8 cellular contexts compared by ENCODE assay signal in the genomic region with DNA sequence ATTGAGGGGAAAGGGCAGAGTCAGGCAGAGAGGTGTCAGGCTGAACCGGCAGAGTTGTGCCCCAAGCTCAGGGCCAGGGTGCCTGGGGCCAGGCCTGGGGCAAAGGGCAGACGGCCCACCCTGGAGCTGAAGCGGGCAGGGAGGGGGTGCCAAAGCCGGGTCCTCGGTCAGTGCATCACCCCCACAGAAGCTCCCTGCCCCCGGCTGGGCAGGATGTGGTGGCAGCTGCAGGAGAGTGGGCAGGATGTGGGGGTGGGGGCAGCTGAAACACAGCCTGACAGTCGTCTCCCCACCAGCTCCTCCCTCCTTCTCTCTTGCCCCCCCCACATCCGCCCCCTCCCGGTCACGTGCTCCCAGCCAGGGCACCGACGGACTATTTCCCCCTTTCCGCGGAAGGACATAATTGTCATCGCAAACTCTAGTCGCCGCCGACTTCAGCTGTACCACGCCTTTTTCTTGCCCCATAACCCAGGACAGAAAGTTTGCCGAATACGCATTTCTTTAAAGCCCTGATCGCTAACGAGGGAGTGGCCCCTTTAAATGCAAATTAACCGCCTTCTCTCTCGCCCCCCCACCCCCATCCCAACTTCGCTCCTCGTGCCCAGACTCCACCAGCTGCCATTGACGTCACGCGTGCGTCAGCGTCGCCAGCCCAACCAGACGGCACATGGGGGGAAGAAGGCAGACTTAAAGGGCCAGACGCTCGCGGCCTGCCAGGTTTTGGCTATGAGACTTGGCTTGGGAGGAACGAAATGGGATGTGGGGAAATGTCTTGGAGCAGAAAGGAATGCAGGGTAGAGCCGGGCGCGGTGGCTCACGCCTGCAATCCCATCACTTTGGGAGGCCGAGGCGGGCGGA. TPM values are rescaled to one million over a fixed set of nuclear protein-coding genes. Genes with fewer than 3 reads are reported as not detected.
A peak's percentile ranks its signal among the peaks of the same experiment; 100 is the strongest.
DNase-seq lines count a peak whose midpoint lies in the region; ATAC-seq, FAIRE-seq and TF ChIP-seq lines count a peak whose summit lies in the region.

No MANE protein-coding gene starts in this region.

- H3K27me3 ChIP-seq in A673 (replicated peaks; ENCODE audit: insufficient read depth, low read depth, low read length, poor library complexity), result no peaks in the 10 kb centered on the region

- H3K4me3 ChIP-seq in A673 (ENCODE audit: low read depth, low read length, poor library complexity, severe bottlenecking) (peak overlapping the region; percentile 27), kidney (ENCODE audit: low read length in 2 of 2) (peak overlapping the region; percentile 32 to 41)

- CTCF ChIA-PET in A673 (lab: Charles Lee), result interaction anchor here (0.6 kb wide), 1 partner anchor 50 kb away, joined by 3 read pairs; no protein-coding TSS in a partner anchor

- TF ChIP-seq CTCF in A673 (conservative IDR thresholded peaks at IDR 0.05; ENCODE audit: low read depth, low read length) (no peak), kidney (IDR thresholded peaks at IDR 0.05; ENCODE audit: borderline replicate concordance, extremely low read depth, insufficient read depth) (peak; percentile 26)

- H3K4me1 ChIP-seq in A673 (ENCODE audit: insufficient read depth, low read length, poor library complexity, severe bottlenecking), result peaks cover 43% of the 10 kb centered on the region
- H3K4me1 ChIP-seq in kidney (ENCODE audit: control insufficient read depth in 1 of 2, insufficient read depth in 1 of 2, low read depth in 1 of 2, low read length in 2 of 2), result peaks cover 31 to 35% of the 10 kb centered on the region in 2 donors

- DNase-seq in A673 (ENCODE audit: low spot score), result peak; percentile 99
- DNase-seq in NCI-H460 (ENCODE audit: extremely low read depth, low read depth), result peak; percentile 100
- DNase-seq in activated CD4-positive, alpha-beta T cell treated with anti-CD3 and anti-CD28 coated beads for 1 hour, result peak; percentile 96
- DNase-seq in cerebellar nuclear complex (lab: John Stamatoyannopoulos, UW), result peak; percentile 87 to 89
- peak; percentile 100 for DNase-seq in kidney
- DNase-seq in stimulated activated CD4-positive, alpha-beta T cell treated with anti-CD3 and anti-CD28 coated beads, Interleukin-12 subunit alpha, Interleukin-12 subunit beta, amount 100 ng/mL, for 48 hours (ENCODE audit: low read depth in 2 of 3, low spot score in 1 of 3), result peak; percentile 96 to 98 (median 96)

- POLR2A ChIA-PET in A673 (lab: Charles Lee; ENCODE audit: low non-redundant PET), result interaction anchor here (0.6 to 0.7 kb wide), 2 partner anchors 9 to 311 kb away, joined by 4 to 6 read pairs; a partner anchor contains a TSS

- FAIRE-seq in kidney (lab: Jason Lieb, UNC), result peak; percentile 32

- no peaks in the 10 kb centered on the region for H3K9me3 ChIP-seq in A673 (ENCODE audit: low read depth, low read length, poor library complexity, severe bottlenecking)
- no peaks in the 10 kb centered on the region for H3K9me3 ChIP-seq in kidney (ENCODE audit: control insufficient read depth in 1 of 2, low read length in 2 of 2)

- peak overlapping the region; percentile 79 to 88 for H3K9ac ChIP-seq in kidney (ENCODE audit: low read length in 2 of 2)

- intact Hi-C loops in A673 (cut with micrococcal nuclease; ENCODE audit: unreplicated experiment), result no loop called here
- intact Hi-C loops in kidney (cut with DNase I), result no loop called here

- H3K27ac ChIP-seq in A673 (ENCODE audit: low read depth, low read length, poor library complexity, severe bottlenecking), result peak overlapping the region; percentile 98
- H3K27ac ChIP-seq in kidney (ENCODE audit: low read depth in 2 of 2, low read length in 2 of 2), result peak overlapping the region; percentile 100

- H3K36me3 ChIP-seq in A673 (ENCODE audit: insufficient read depth, low read length, poor library complexity, severe bottlenecking) (no peaks in the 10 kb centered on the region), kidney (ENCODE audit: control insufficient read depth in 1 of 2, insufficient read depth in 2 of 2, low read length in 2 of 2) (no peaks in the 10 kb centered on the region)

- BruUV-seq in A673 (replicated peaks; lab: Mats Ljungman, UMichigan), result no TSS peak

- ATAC-seq in GM18907 (IDR thresholded peaks at IDR 0.05; ENCODE audit: unreplicated experiment) (peak; percentile 44), HG03342 (IDR thresholded peaks at IDR 0.05; ENCODE audit: unreplicated experiment) (peak; percentile 32)

RNA-seq across cellular contexts. Expression of a gene that starts 4.5 kb away (rescaled TPM):
- total RNA-seq in A673 (2021), result 18.3 and 21.8 TPM in 2 replicates
- 23.8 and 26.3 TPM in 2 replicates for total RNA-seq in NCI-H460 (2014; rRNA removed; shearing (Covaris generic))
- 13.9 and 18.0 TPM in 2 replicates for polyA plus RNA-seq in NCI-H460 (2014; cell fraction: nucleus; rRNA removed)
- total RNA-seq in kidney, result 49.3 TPM
- polyA plus RNA-seq in kidney (ENCODE audit: insufficient read depth, low read depth, low replicate concordance), result 13.7 TPM

Comparison
In these comparisons a context has a peak if more than half of its experiments do, and no peak if none do; other contexts are left out.
1. Peak in every context shown above with its lines: DNase-seq, ATAC-seq, H3K4me3 ChIP-seq and H3K27ac ChIP-seq.